Comparison of ENCODE assay signal across 20 cellular contexts in the genomic region with DNA sequence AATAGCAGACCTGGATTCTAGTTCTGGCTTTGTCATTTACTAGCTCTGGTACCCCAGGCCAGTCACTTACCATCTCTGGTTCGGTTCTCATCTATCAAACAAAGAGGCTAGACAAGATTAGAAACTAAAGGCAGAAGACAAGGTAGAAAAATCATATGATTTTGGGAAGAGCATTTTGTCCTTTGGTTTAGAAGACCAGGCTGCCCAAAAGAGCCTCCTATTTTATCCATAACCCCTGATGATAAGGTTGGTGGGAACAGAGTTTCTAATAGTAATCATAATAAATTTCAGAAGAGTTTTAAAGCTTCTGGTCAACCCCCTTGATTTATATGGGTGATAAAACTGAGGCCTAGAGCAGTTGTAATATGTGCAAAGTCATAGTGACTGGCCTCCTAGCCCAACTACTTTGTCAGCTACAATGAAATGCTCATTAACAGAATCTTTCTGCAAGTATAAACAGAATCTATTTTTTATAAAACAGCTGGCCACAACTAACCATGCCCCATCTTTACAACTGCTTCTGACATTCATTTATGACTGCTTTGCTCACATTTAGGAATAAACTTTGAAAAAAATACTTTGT. TPM values are rescaled to one million over a fixed set of nuclear protein-coding genes. Genes with fewer than 3 reads are reported as not detected.
DNase-seq lines count a peak whose midpoint lies in the region; FAIRE-seq and TF ChIP-seq lines count a peak whose summit lies in the region.
"Had no signal": no experiment of that assay in that cellular context is flagged by ENCODE, and none has a peak within 500 bp of the region (broad histone marks: within the 10 kb centered on the region; RNA-seq: fewer than 3 reads in every experiment).

No MANE protein-coding gene starts in this region.

- intact Hi-C loops in mammary epithelial cell (cut with micrococcal nuclease) = loop anchor here (5.0 kb wide), 1 partner anchor 221 kb away; no protein-coding TSS in a partner anchor

- H3K79me2 ChIP-seq in mammary epithelial cell (ENCODE audit: insufficient read depth, low read length) = no peaks in the 10 kb centered on the region

- H2AFZ ChIP-seq in mammary epithelial cell (ENCODE audit: low read depth, low read length) = no peak overlapping the region

- in situ Hi-C loops in mammary epithelial cell (cut with MboI; ENCODE audit: low sequenced_read_pairs in 2 of 2) = loop anchor here in 1 of 2 donors (25.0 kb wide), 1 partner anchor 271 kb away; a partner anchor contains a TSS

- 92% methylated on average over 1 of the region's 1 CpG for WGBS in mammary epithelial cell (ENCODE audit: low coverage, missing lambda C conversion rate)

- no peak for TF ChIP-seq CTCF in mammary epithelial cell (conservative IDR thresholded peaks at IDR 0.05 in 1 of 2, IDR thresholded peaks at IDR 0.05 in 1 of 2; ENCODE audit: extremely low read depth in 1 of 2, insufficient read depth in 1 of 2, low read depth in 1 of 2, low read length in 2 of 2)

- H3K9me3 ChIP-seq in mammary epithelial cell (replicated peaks; ENCODE audit: insufficient read depth, low read length) = no peaks in the 10 kb centered on the region
- H3K9me3 ChIP-seq: left lung had no signal

- dilution Hi-C loops in mammary epithelial cell (cut with HindIII; ENCODE audit: low sequenced_read_pairs) = no loop called here

- no peak overlapping the region for H3K4me2 ChIP-seq in mammary epithelial cell (ENCODE audit: insufficient read depth, low read depth, low read length)

- DNase-seq in A172 (ENCODE audit: low spot score) (peak; percentile 18), H4 (ENCODE audit: low spot score) (peak; percentile 45), mammary epithelial cell (no peak), left kidney (ENCODE audit: low read depth, low spot score) (peak; percentile 28), KG1 (lab: John Stamatoyannopoulos, UW) (no peak), frontal cortex (ENCODE audit: low spot score in 2 of 2) (no peak), cortex of kidney (lab: John Stamatoyannopoulos, UW) (no peak)
- DNase-seq in activated CD4-positive, alpha-beta T cell treated with anti-CD3 and anti-CD28 coated beads, Interleukin-2, amount 50 U/mL, for 4 hours = no peak
- DNase-seq: activated CD4-positive, alpha-beta T cell treated with anti-CD3 and anti-CD28 coated beads for 4 hours; activated naive CD4-positive, alpha-beta T cell; GF-D8; left lung; NCI-H1436 treated with DMSO at 0.1 percent for 48 hours; NCI-H2227 treated with DMSO at 0.1 percent for 48 hours; SHP77 treated with DMSO at 0.1 percent for 48 hours; stimulated activated CD4-positive, alpha-beta T cell treated with anti-CD3 and anti-CD28 coated beads, Interleukin-12 subunit alpha, Interleukin-12 subunit beta, amount 100 ng/mL, for 4 hours; stimulated activated naive CD8-positive, alpha-beta T cell treated with anti-CD3 and anti-CD28 coated beads, Interleukin-15, Interleukin-2, amounts not matched to agents 100 U/mL and 50 U/mL, for 24 hours had no signal

- H3K9ac ChIP-seq in mammary epithelial cell (ENCODE audit: insufficient read depth, low read length) = no peak overlapping the region

- CTCF ChIA-PET in mammary epithelial cell (lab: Charles Lee; ENCODE audit: low non-redundant PET) = no interaction called here

- no peak overlapping the region for H3K4me3 ChIP-seq in mammary epithelial cell (replicated peaks in 1 of 3; ENCODE audit: insufficient read depth in 1 of 3, low read depth in 2 of 3, low read length in 3 of 3)
- H3K4me3 ChIP-seq: left lung had no signal

- no peaks in the 10 kb centered on the region for H3K27me3 ChIP-seq in mammary epithelial cell (ENCODE audit: insufficient read depth, low read length)
- H3K27me3 ChIP-seq: left lung had no signal

- H4K20me1 ChIP-seq in mammary epithelial cell (ENCODE audit: insufficient read depth, low read length) = no peaks in the 10 kb centered on the region

- H3K36me3 ChIP-seq in mammary epithelial cell (ENCODE audit: insufficient read depth, low read length) = peaks cover 45% of the 10 kb centered on the region

- BruUV-seq in mammary epithelial cell (replicated peaks; lab: Mats Ljungman, UMichigan) = no TSS peak

- H3K4me1 ChIP-seq in mammary epithelial cell (ENCODE audit: insufficient read depth, low read length) = no peaks in the 10 kb centered on the region
- H3K4me1 ChIP-seq: left lung had no signal

- peak overlapping the region; percentile 1 for H3K27ac ChIP-seq in mammary epithelial cell (ENCODE audit: insufficient read depth, low read depth, low read length)

- FAIRE-seq in frontal cortex (lab: Jason Lieb, UNC) = no peak
- FAIRE-seq: D721Med, H54, urothelium cell line had no signal

RNA-seq across cellular contexts. Expression of a gene that starts 23.4 kb away (rescaled TPM):
- 46.8 and 48.7 TPM in 2 replicates for total RNA-seq in A172 (2014; rRNA removed; shearing (Covaris generic))
- total RNA-seq in H4 (2014; rRNA removed; shearing (Covaris generic)) = 46.6 and 48.8 TPM in 2 replicates
- total RNA-seq in mammary epithelial cell (10 to 100 TPM; 26.5 to 29.5 TPM), frontal cortex (43.6 TPM)
- polyA plus RNA-seq in mammary epithelial cell = 19.0 TPM
- 24.4 TPM for polyA minus RNA-seq in mammary epithelial cell

RNA-seq across cellular contexts. Expression of a gene that starts 23.5 kb away (rescaled TPM):
- 39.2 and 39.4 TPM in 2 replicates for total RNA-seq in A172 (2014; rRNA removed; shearing (Covaris generic))
- total RNA-seq in H4 (2014; rRNA removed; shearing (Covaris generic)) = 36.8 and 39.4 TPM in 2 replicates
- 10 to 100 TPM in 1 of 2 donors, 1 to 10 TPM in 1; 8.2 to 14.7 TPM for total RNA-seq in mammary epithelial cell
- 16.7 TPM for polyA plus RNA-seq in mammary epithelial cell
- 31.8 TPM for polyA minus RNA-seq in mammary epithelial cell
- 10.2 TPM for total RNA-seq in frontal cortex

RNA-seq across cellular contexts. Expression of a gene that starts 49.2 kb away (rescaled TPM):
- 23.7 and 30.8 TPM in 2 replicates for total RNA-seq in A172 (2014; rRNA removed; shearing (Covaris generic))
- total RNA-seq in H4 (2014; rRNA removed; shearing (Covaris generic)) = 12.9 and 21.0 TPM in 2 replicates
- total RNA-seq in mammary epithelial cell (10 to 100 TPM; 23.2 to 47.2 TPM), frontal cortex (10.2 TPM)
- 18.3 TPM for polyA plus RNA-seq in mammary epithelial cell
- 34.5 TPM for polyA minus RNA-seq in mammary epithelial cell

Comparison
In these comparisons a context has a peak if more than half of its experiments do, and no peak if none do; other contexts are left out.
1. DNase-seq: peak in A172 (single experiment), H4 (single experiment) and left kidney (single experiment); none in mammary epithelial cell (single experiment), activated CD4-positive, alpha-beta T cell treated with anti-CD3 and anti-CD28 coated beads, Interleukin-2, amount 50 U/mL, for 4 hours (0 of 2), KG1 (single experiment), frontal cortex (0 of 2) and cortex of kidney (single experiment).